29 cellular contexts compared by ENCODE assay signal in the genomic region with DNA sequence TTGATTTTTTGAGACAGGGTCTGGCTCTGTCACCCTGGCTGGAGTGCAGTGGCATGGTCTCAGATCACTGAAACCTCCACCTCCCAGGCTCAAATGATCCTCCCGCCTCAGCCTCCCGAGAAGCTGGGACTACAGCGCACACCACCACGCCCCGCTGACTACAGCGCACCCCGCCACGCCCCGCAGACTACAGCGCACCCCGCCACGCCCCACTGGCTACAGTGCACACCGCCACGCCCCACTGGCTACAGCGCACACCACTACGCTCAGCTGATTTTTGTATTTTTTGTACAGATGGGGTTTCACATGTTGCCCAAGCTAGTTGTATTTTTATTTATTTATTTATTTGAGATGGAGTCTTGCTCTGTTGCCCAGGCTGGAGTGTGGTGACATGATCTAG. TPM values are rescaled to one million over a fixed set of nuclear protein-coding genes. Genes with fewer than 3 reads are reported as not detected.
DNase-seq lines count a peak whose midpoint lies in the region; ATAC-seq, FAIRE-seq and TF ChIP-seq lines count a peak whose summit lies in the region.
"Had no signal": no experiment of that assay in that cellular context is flagged by ENCODE, and none has a peak within 500 bp of the region (broad histone marks: within the 10 kb centered on the region; RNA-seq: fewer than 3 reads in every experiment).

No MANE protein-coding gene starts in this region.

- intact Hi-C loops in K562 (cut with micrococcal nuclease) (loop anchor here (5.0 kb wide), 1 partner anchor 85 kb away; a partner anchor contains a TSS), mucosa of descending colon (cut with DNase I, micrococcal nuclease) (loop anchor here in 1 of 2 donors (10.0 kb wide), 1 partner anchor 263 kb away; a partner anchor contains a TSS), left cardiac atrium (cut with DNase I) (loop anchor here (2.0 to 10.0 kb wide), 2 partner anchors 263 to 269 kb away; a partner anchor contains a TSS)

- H3K9me1 ChIP-seq in K562 (ENCODE audit: control insufficient read depth, insufficient read depth, low read length): no peaks in the 10 kb centered on the region

- no peak overlapping the region for H3K4me3 Mint-ChIP-seq in activated naive CD4-positive, alpha-beta T cell treated with anti-CD3 and anti-CD28 coated beads, Interleukin-2, amount 10 ng/mL, durations not matched to agents 7 days and 5 days
- H3K4me3 Mint-ChIP-seq: CD4-positive, alpha-beta T cell had no signal

- no peak for DNase-seq in activated naive CD4-positive, alpha-beta T cell treated with anti-CD3 and anti-CD28 coated beads, Interleukin-2, amount 10 ng/mL, durations not matched to agents 7 days and 5 days
- DNase-seq in activated naive CD4-positive, alpha-beta T cell treated with anti-CD3 and anti-CD28 coated beads, Interleukin-2, amount 50 U/mL, for 72 hours (ENCODE audit: low spot score in 2 of 2): no peak
- DNase-seq in K562 (ENCODE audit: extremely low read depth in 1 of 4, low spot score in 3 of 4) (no peak), mucosa of descending colon (no peak), NCI-H345 (lab: John Stamatoyannopoulos, UW) (no peak), left cardiac atrium (no peak)
- DNase-seq: 8988T; ACHN; CD4-positive, alpha-beta T cell; NCI-H1092; NCI-H1436; NCI-H187 treated with DMSO at 0.1 percent for 48 hours; NCI-H2171 treated with DMSO at 0.1 percent for 48 hours; NCI-H526; NCI-H82; PC-9; SJCRH30 had no signal

- no peaks in the 10 kb centered on the region for H3K27me3 ChIP-seq in K562 (ENCODE audit: control insufficient read depth in 2 of 2, insufficient read depth in 2 of 2, low read length in 2 of 2)
- H3K27me3 ChIP-seq: SJCRH30 had no signal

- H3K9me3 Mint-ChIP-seq in activated naive CD4-positive, alpha-beta T cell treated with anti-CD3 and anti-CD28 coated beads, Interleukin-2, amount 10 ng/mL, durations not matched to agents 7 days and 5 days: peaks cover 4% of the 10 kb centered on the region
- H3K9me3 Mint-ChIP-seq in activated naive CD4-positive, alpha-beta T cell treated with anti-CD3 and anti-CD28 coated beads, Interleukin-2, amount 50 U/mL, for 72 hours: no peaks in the 10 kb centered on the region
- H3K9me3 Mint-ChIP-seq: CD4-positive, alpha-beta T cell; IgD-negative memory B cell had no signal

- H3K36me3 Mint-ChIP-seq in activated naive CD4-positive, alpha-beta T cell treated with anti-CD3 and anti-CD28 coated beads, Interleukin-2, amount 10 ng/mL, durations not matched to agents 7 days and 5 days: peaks cover 38% of the 10 kb centered on the region
- no peaks in the 10 kb centered on the region for H3K36me3 Mint-ChIP-seq in activated naive CD4-positive, alpha-beta T cell treated with anti-CD3 and anti-CD28 coated beads, Interleukin-2, amount 50 U/mL, for 72 hours

- no peak overlapping the region for H3K27ac ChIP-seq in K562 (ENCODE audit: extremely low read depth, low read depth, low read length)
- H3K27ac ChIP-seq: HL-60, PC-9, SJCRH30 had no signal

- no peak for TF ChIP-seq POLR2A in K562 (conservative IDR thresholded peaks at IDR 0.05)

- in situ Hi-C loops in K562 (cut with MboI): loop anchor here (5.0 kb wide), 1 partner anchor 270 kb away; no protein-coding TSS in a partner anchor

- CTCF ChIA-PET in activated naive CD4-positive, alpha-beta T cell treated with anti-CD3 and anti-CD28 coated beads, Interleukin-2, amount 10 ng/mL, durations not matched to agents 7 days and 5 days (lab: Charles Lee): interaction anchor here (0.7 to 5.4 kb wide), 4 partner anchors 11 to 271 kb away, joined by 3 to 46 read pairs (median 8); no protein-coding TSS in a partner anchor
- CTCF ChIA-PET in K562 (lab: Yijun Ruan, JAX; ENCODE audit: low intra/inter-chr PET ratio): interaction anchor here (0.7 kb wide), 1 partner anchor 267 kb away, joined by 4 read pairs; no protein-coding TSS in a partner anchor

- FAIRE-seq in K562 (lab: Jason Lieb, UNC): no peak
- FAIRE-seq: G401.6, GM12892 had no signal

- H3K4me1 ChIP-seq in K562 (replicated peaks in 1 of 2; ENCODE audit: control insufficient read depth in 2 of 2, insufficient read depth in 2 of 2, low read length in 2 of 2): no peaks in the 10 kb centered on the region
- peaks cover 10% of the 10 kb centered on the region for H3K4me1 ChIP-seq in mucosa of descending colon (ENCODE audit: low read depth)
- H3K4me1 ChIP-seq: SJCRH30 had no signal

- POLR2A ChIA-PET in K562 (lab: Yijun Ruan, JAX): no interaction called here

- H3K4me2 ChIP-seq in K562 (ENCODE audit: insufficient read depth, low read length): no peak overlapping the region
- H3K4me2 ChIP-seq: PC-9 had no signal

- peaks cover 9% of the 10 kb centered on the region; the same call in 1 of the 2 replicates for H3K9me3 ChIP-seq in K562 (replicated peaks; ENCODE audit: control insufficient read depth, insufficient read depth, low read depth, low read length)
- no peaks in the 10 kb centered on the region for H3K9me3 ChIP-seq in mucosa of descending colon
- H3K9me3 ChIP-seq: SJCRH30 had no signal

- H4K20me1 ChIP-seq in K562 (replicated peaks; ENCODE audit: control insufficient read depth, insufficient read depth, low read length): no peaks in the 10 kb centered on the region

- H3K79me2 ChIP-seq in K562 (ENCODE audit: control insufficient read depth, insufficient read depth, low read length): peaks cover 10% of the 10 kb centered on the region; the same call in 1 of the 3 replicates

- TF ChIP-seq CTCF in K562 (IDR thresholded peaks at IDR 0.05 in 2 of 3, conservative IDR thresholded peaks at IDR 0.05 in 1 of 3; ENCODE audit: insufficient read depth in 2 of 3, low read depth in 1 of 3, low read length in 3 of 3) (no peak), mucosa of descending colon (IDR thresholded peaks at IDR 0.05) (no peak)

- H3K9ac ChIP-seq in K562 (ENCODE audit: insufficient read depth in 1 of 2, low read depth in 2 of 2, low read length in 2 of 2): no peak overlapping the region

- ATAC-seq in activated naive CD4-positive, alpha-beta T cell treated with anti-CD3 and anti-CD28 coated beads, Interleukin-2, amount 50 U/mL, for 72 hours: no peak
- no peak for ATAC-seq in K562
- peak; percentile 48 for ATAC-seq in mucosa of descending colon
- no peak for ATAC-seq in GM21447 (IDR thresholded peaks at IDR 0.05; ENCODE audit: unreplicated experiment)
- no peak for ATAC-seq in GM19463 (IDR thresholded peaks at IDR 0.05; ENCODE audit: unreplicated experiment)
- no peak for ATAC-seq in left cardiac atrium
- ATAC-seq: HCT116, Right ventricle myocardium inferior, SK-N-SH treated with all-trans-retinoic acid at 6 μM for 48 hours had no signal

- H3K36me3 ChIP-seq in K562 (ENCODE audit: control insufficient read depth, insufficient read depth, low read length) (peaks cover 61% of the 10 kb centered on the region), mucosa of descending colon (ENCODE audit: low read depth) (no peaks in the 10 kb centered on the region)
- H3K36me3 ChIP-seq: SJCRH30 had no signal

- no peak for TF ChIP-seq EP300 in K562 (IDR thresholded peaks at IDR 0.05; ENCODE audit: low read length)

- peaks cover 5% of the 10 kb centered on the region for H3K4me1 Mint-ChIP-seq in activated naive CD4-positive, alpha-beta T cell treated with anti-CD3 and anti-CD28 coated beads, Interleukin-2, amount 10 ng/mL, durations not matched to agents 7 days and 5 days

- no TSS peak for BruUV-seq in K562 (replicated peaks; lab: Mats Ljungman, UMichigan)

- no peak for TF ChIP-seq RAD21 in K562 (CRISPR knock-in tag; conservative IDR thresholded peaks at IDR 0.05 in 1 of 2, IDR thresholded peaks at IDR 0.05 in 1 of 2)

- 98% methylated on average over 8 of the region's 16 CpGs for WGBS in K562 (ENCODE audit: insufficient coverage, low coverage, missing lambda C conversion rate)

- peak overlapping the region; percentile 24 for H3K27ac Mint-ChIP-seq in activated naive CD4-positive, alpha-beta T cell treated with anti-CD3 and anti-CD28 coated beads, Interleukin-2, amount 10 ng/mL, durations not matched to agents 7 days and 5 days
- H3K27ac Mint-ChIP-seq in activated naive CD4-positive, alpha-beta T cell treated with anti-CD3 and anti-CD28 coated beads, Interleukin-2, amount 50 U/mL, for 72 hours: no peak overlapping the region
- H3K27ac Mint-ChIP-seq: CD4-positive, alpha-beta T cell had no signal

- no peaks in the 10 kb centered on the region for H3K27me3 Mint-ChIP-seq in activated naive CD4-positive, alpha-beta T cell treated with anti-CD3 and anti-CD28 coated beads, Interleukin-2, amount 10 ng/mL, durations not matched to agents 7 days and 5 days
- H3K27me3 Mint-ChIP-seq: CD4-positive, alpha-beta T cell; IgD-negative memory B cell had no signal

- no peak overlapping the region for H2AFZ ChIP-seq in K562 (ENCODE audit: low read depth, low read length)
- H2AFZ ChIP-seq: PC-9 had no signal

- H3K4me3 ChIP-seq in K562 (no peak overlapping the region), mucosa of descending colon (no peak overlapping the region)
- H3K4me3 ChIP-seq: PC-9, SJCRH30 had no signal

RNA-seq across cellular contexts. Expression of a gene that starts 35.6 kb away (rescaled TPM):
- not detected for total RNA-seq in activated naive CD4-positive, alpha-beta T cell treated with anti-CD3 and anti-CD28 coated beads, Interleukin-2, amount 50 U/mL, for 72 hours
- 0.62 TPM in 1 of 2 replicates, not detected in the other for total RNA-seq in K562 (2011; cell fraction: chromatin; rRNA removed; ENCODE audit: low replicate concordance)
- total RNA-seq in K562 (2011; cell fraction: nucleolus; rRNA removed): not detected in 2 replicates
- not detected in 2 replicates for total RNA-seq in K562 (2011; cell fraction: nucleoplasm; rRNA removed)
- total RNA-seq in K562 (2014; rRNA removed) (not detected in 2 replicates), K562 (2014; rRNA removed; fragmentation: Illumina TruSeq; extraction: Trizol) (not detected in 2 replicates), K562 (2015; rRNA removed; fragmentation: Illumina TruSeq; extraction: Trizol) (not detected in 2 replicates), K562 (2021) (not detected in 2 replicates), mucosa of descending colon (100 to 1,000 TPM in 1 of 3 donors, 10 to 100 TPM in 2; 16.4 to 135 (median 22.9) TPM), left cardiac atrium (under 1 TPM; 0.32 to 0.50 TPM)
- polyA plus RNA-seq in K562 (2011; rRNA removed) (not detected in 2 replicates), K562 (2014; fragmentation: Illumina TruSeq; extraction: Trizol) (not detected in 2 replicates), K562 (2014; fragmentation: Nextera tagmentation; extraction: Ambion mirVana) (under 1 TPM; 0.35 to 0.38 TPM), K562 (2014; rRNA removed) (not detected in 2 replicates)
- polyA plus RNA-seq in K562 (2011; cell fraction: cytosol; rRNA removed): not detected in 2 replicates
- polyA plus RNA-seq in K562 (2011; cell fraction: nucleus; rRNA removed): not detected in 2 replicates
- polyA plus RNA-seq in K562 (2012): 1.1 and 1.4 TPM in 2 replicates
- polyA minus RNA-seq in K562 (2011; rRNA and poly(A)+ RNA removed): not detected in 2 replicates
- polyA minus RNA-seq in K562 (2011; cell fraction: cytosol; rRNA and poly(A)+ RNA removed): not detected in 2 replicates
- not detected in 2 replicates for polyA minus RNA-seq in K562 (2011; cell fraction: nucleus; rRNA and poly(A)+ RNA removed)
- total RNA-seq: CD4-positive, alpha-beta T cell; H4; RPMI7951; SJCRH30 had no signal
- polyA plus RNA-seq: BJ had no signal

RNA-seq across cellular contexts. Expression of a gene that starts 35.6 kb away (rescaled TPM):
- 10 to 100 TPM; 28.1 to 40.3 TPM for total RNA-seq in activated naive CD4-positive, alpha-beta T cell treated with anti-CD3 and anti-CD28 coated beads, Interleukin-2, amount 50 U/mL, for 72 hours
- 166 and 178 TPM in 2 replicates for total RNA-seq in K562 (2011; cell fraction: chromatin; rRNA removed; ENCODE audit: low replicate concordance)
- 94.6 and 104 TPM in 2 replicates for total RNA-seq in K562 (2011; cell fraction: nucleolus; rRNA removed)
- 110 and 116 TPM in 2 replicates for total RNA-seq in K562 (2011; cell fraction: nucleoplasm; rRNA removed)
- total RNA-seq in K562 (2014; rRNA removed): 42.4 and 49.6 TPM in 2 replicates
- 42.9 and 47.6 TPM in 2 replicates for total RNA-seq in K562 (2014; rRNA removed; fragmentation: Illumina TruSeq; extraction: Trizol)
- 51.1 and 53.4 TPM in 2 replicates for total RNA-seq in K562 (2015; rRNA removed; fragmentation: Illumina TruSeq; extraction: Trizol)
- 52.0 and 55.5 TPM in 2 replicates for total RNA-seq in K562 (2021)
- 53.0 and 55.1 TPM in 2 replicates for polyA plus RNA-seq in K562 (2011; rRNA removed)
- 45.5 and 51.1 TPM in 2 replicates for polyA plus RNA-seq in K562 (2011; cell fraction: cytosol; rRNA removed)
- 99.4 and 119 TPM in 2 replicates for polyA plus RNA-seq in K562 (2011; cell fraction: nucleus; rRNA removed)
- 39.7 and 44.1 TPM in 2 replicates for polyA plus RNA-seq in K562 (2012)
- polyA plus RNA-seq in K562 (2014; fragmentation: Illumina TruSeq; extraction: Trizol): 58.2 and 62.8 TPM in 2 replicates
- polyA plus RNA-seq in K562 (2014; fragmentation: Nextera tagmentation; extraction: Ambion mirVana): 10 to 100 TPM; 13.4 to 13.5 TPM
- 45.8 and 49.4 TPM in 2 replicates for polyA plus RNA-seq in K562 (2014; rRNA removed)
- 102 and 116 TPM in 2 replicates for polyA minus RNA-seq in K562 (2011; rRNA and poly(A)+ RNA removed)
- polyA minus RNA-seq in K562 (2011; cell fraction: cytosol; rRNA and poly(A)+ RNA removed): 72.9 and 75.6 TPM in 2 replicates
- 78.6 and 108 TPM in 2 replicates for polyA minus RNA-seq in K562 (2011; cell fraction: nucleus; rRNA and poly(A)+ RNA removed)
- total RNA-seq in mucosa of descending colon: 10 to 100 TPM; 60.2 to 65.2 (median 60.4) TPM
- 10 to 100 TPM; 71.7 to 83.9 TPM for total RNA-seq in left cardiac atrium

RNA-seq across cellular contexts. Expression of a gene that starts 40.7 kb away (rescaled TPM):
- not detected for total RNA-seq in activated naive CD4-positive, alpha-beta T cell treated with anti-CD3 and anti-CD28 coated beads, Interleukin-2, amount 50 U/mL, for 72 hours
- total RNA-seq in K562 (2011; cell fraction: chromatin; rRNA removed; ENCODE audit: low replicate concordance): 2.7 and 8.2 TPM in 2 replicates
- total RNA-seq in K562 (2011; cell fraction: nucleolus; rRNA removed): 2.1 and 2.3 TPM in 2 replicates
- 3.0 and 4.6 TPM in 2 replicates for total RNA-seq in K562 (2011; cell fraction: nucleoplasm; rRNA removed)
- 3.4 and 3.5 TPM in 2 replicates for total RNA-seq in K562 (2014; rRNA removed)
- total RNA-seq in K562 (2014; rRNA removed; fragmentation: Illumina TruSeq; extraction: Trizol): 0.67 and 0.98 TPM in 2 replicates
- total RNA-seq in K562 (2015; rRNA removed; fragmentation: Illumina TruSeq; extraction: Trizol): 0.94 and 1.7 TPM in 2 replicates
- total RNA-seq in K562 (2021): 5.5 and 6.1 TPM in 2 replicates
- polyA plus RNA-seq in K562 (2011; rRNA removed): 0.78 and 1.2 TPM in 2 replicates
- polyA plus RNA-seq in K562 (2011; cell fraction: cytosol; rRNA removed): 0.77 and 3.4 TPM in 2 replicates
- 2.9 and 3.2 TPM in 2 replicates for polyA plus RNA-seq in K562 (2011; cell fraction: nucleus; rRNA removed)
- polyA plus RNA-seq in K562 (2012): 3.2 and 5.2 TPM in 2 replicates
- 0.40 and 3.5 TPM in 2 replicates for polyA plus RNA-seq in K562 (2014; fragmentation: Illumina TruSeq; extraction: Trizol)
- 1 to 10 TPM; 2.0 to 2.7 TPM for polyA plus RNA-seq in K562 (2014; fragmentation: Nextera tagmentation; extraction: Ambion mirVana)
- 1.1 and 5.5 TPM in 2 replicates for polyA plus RNA-seq in K562 (2014; rRNA removed)
- polyA minus RNA-seq in K562 (2011; rRNA and poly(A)+ RNA removed): 3.3 TPM in 1 of 2 replicates, not detected in the other
- polyA minus RNA-seq in K562 (2011; cell fraction: cytosol; rRNA and poly(A)+ RNA removed): 1.6 TPM in 1 of 2 replicates, not detected in the other
- 1.1 TPM in 1 of 2 replicates, not detected in the other for polyA minus RNA-seq in K562 (2011; cell fraction: nucleus; rRNA and poly(A)+ RNA removed)
- total RNA-seq in mucosa of descending colon: not detected
- total RNA-seq in left cardiac atrium: not detected
- total RNA-seq: CD4-positive, alpha-beta T cell; H4; PC-9; Right ventricle myocardium inferior; RPMI7951; SJCRH30 had no signal
- polyA plus RNA-seq: BJ had no signal

Comparison
In these comparisons a context has a peak if more than half of its experiments do, and no peak if none do; other contexts are left out.
1. RNA of a gene that starts 35.6 kb away (total RNA-seq): 16.4 to 135 TPM in mucosa of descending colon; 0.32 to 0.50 TPM in left cardiac atrium, not detected in activated naive CD4-positive, alpha-beta T cell treated with anti-CD3 and anti-CD28 coated beads, Interleukin-2, amount 50 U/mL, for 72 hours and 0.62 TPM in K562; every median in the first group is over 10 times any median in the second.